Comparison of ENCODE assay signal across 9 cellular contexts in genomic region chr6:1686117-1687098, GRCh38.
A peak's percentile ranks its signal among the peaks of the same experiment; 100 is the strongest.
DNase-seq lines count a peak whose midpoint lies in the region; ATAC-seq and TF ChIP-seq lines count a peak whose summit lies in the region.
"Had no signal": no experiment of that assay in that cellular context is flagged by ENCODE, and none has a peak within 500 bp of the region (broad histone marks: within the 10 kb centered on the region; RNA-seq: fewer than 3 reads in every experiment).

No MANE protein-coding gene starts in this region.

- WGBS in psoas muscle, 3 donors, result 30 to 35% (median 31%) methylated on average over 9 of the region's 9 CpGs

- H3K27ac Mint-ChIP-seq in GM23338, result peak overlapping the region; percentile 48; the same call in 1 of the 2 replicates

- no peaks in the 10 kb centered on the region for H3K27me3 Mint-ChIP-seq in GM23338 (ENCODE audit: insufficient read depth, low read depth, poor library complexity)

- H3K27ac ChIP-seq in GM23338 (ENCODE audit: low read depth), result no peak overlapping the region
- peak overlapping the region; percentile 76 for H3K27ac ChIP-seq in epithelial cell of prostate
- H3K27ac ChIP-seq in psoas muscle, result peak overlapping the region; percentile 47

- no peaks in the 10 kb centered on the region for H3K9me2 ChIP-seq in GM23338 (ENCODE audit: insufficient read depth)

- H3K4me2 ChIP-seq in GM23338, result no peak overlapping the region

- H3K9me3 ChIP-seq in psoas muscle, result no peaks in the 10 kb centered on the region

- TF ChIP-seq CTCF in GM23338 (conservative IDR thresholded peaks at IDR 0.05; ENCODE audit: low read depth in 2 of 2) (peak in 1 of 2 experiments; percentile 41; a peak in 3 of 4 replicates), psoas muscle (IDR thresholded peaks at IDR 0.05) (peak; percentile 24)

- ATAC-seq in GM23338, result peak; percentile 43
- peak; percentile 66 to 90 (median 79) for ATAC-seq in psoas muscle
- no peak for ATAC-seq in HG02973 (IDR thresholded peaks at IDR 0.05; ENCODE audit: unreplicated experiment)
- no peak for ATAC-seq in HG03135 (IDR thresholded peaks at IDR 0.05; ENCODE audit: unreplicated experiment)
- no peak for ATAC-seq in GM18517 (IDR thresholded peaks at IDR 0.05; ENCODE audit: unreplicated experiment)

- H3K79me2 ChIP-seq in GM23338 (replicated peaks; ENCODE audit: insufficient read depth), result no peaks in the 10 kb centered on the region

- H3F3A ChIP-seq in GM23338 (replicated peaks; ENCODE audit: low read depth), result no peaks in the 10 kb centered on the region

- H3K9me3 Mint-ChIP-seq in GM23338, result no peaks in the 10 kb centered on the region

- H3K36me3 ChIP-seq in GM23338 (ENCODE audit: insufficient read depth), result no peaks in the 10 kb centered on the region
- H3K36me3 ChIP-seq in psoas muscle (ENCODE audit: insufficient read depth in 1 of 2, low read depth in 1 of 2), result no peaks in the 10 kb centered on the region

- no peak overlapping the region for H3K4me3 ChIP-seq in GM23338
- H3K4me3 ChIP-seq in psoas muscle, result no peak overlapping the region

- H3K27me3 ChIP-seq in GM23338 (ENCODE audit: insufficient read depth), result no peaks in the 10 kb centered on the region
- no peaks in the 10 kb centered on the region for H3K27me3 ChIP-seq in psoas muscle (ENCODE audit: insufficient read depth in 3 of 3, low read length in 2 of 3)

- DNase-seq in GM23338 (ENCODE audit: low spot score) (peak; percentile 32), NCI-H748 (lab: John Stamatoyannopoulos, UW; ENCODE audit: unreplicated experiment) (peak; percentile 91), epithelial cell of prostate (ENCODE audit: low read depth, low spot score) (peak; percentile 95), psoas muscle (peak in 1 of 2 donors; percentile 23), foreskin melanocyte (no peak)
- DNase-seq: activated CD4-positive, alpha-beta T cell treated with anti-CD3 and anti-CD28 coated beads for 1 hour had no signal

- H3K4me1 Mint-ChIP-seq in GM23338, result peaks cover 15% of the 10 kb centered on the region; the same call in 2 of the 3 replicates

- H3K4me3 Mint-ChIP-seq in GM23338, result no peak overlapping the region

- intact Hi-C loops in psoas muscle (cut with DNase I), result loop anchor here in 1 of 2 donors (5.0 to 10.0 kb wide), 2 partner anchors 64 to 948 kb away; no protein-coding TSS in a partner anchor

- H2AFZ ChIP-seq in GM23338, result no peak overlapping the region

- no peaks in the 10 kb centered on the region for H4K20me1 ChIP-seq in GM23338 (replicated peaks; ENCODE audit: insufficient read depth)

- H3K36me3 Mint-ChIP-seq in GM23338 (ENCODE audit: low read depth), result no peaks in the 10 kb centered on the region

- peaks cover 13% of the 10 kb centered on the region; the same call in 1 of the 2 replicates for H3K4me1 ChIP-seq in GM23338 (ENCODE audit: insufficient read depth)
- peaks cover 9% of the 10 kb centered on the region for H3K4me1 ChIP-seq in psoas muscle

TF ChIP-seq in GM23338, 12 proteins besides CTCF, POLR2A, EP300 and RAD21 (continues in another document):
- TF ChIP-seq EZH2phosphoT487 (IDR thresholded peaks at IDR 0.05; ENCODE audit: unreplicated experiment) (no peak), ZNF331 (CRISPR knock-in tag; IDR thresholded peaks at IDR 0.05; ENCODE audit: low read depth) (no peak), ETS1 (IDR thresholded peaks at IDR 0.05) (no peak), EZH2 (IDR thresholded peaks at IDR 0.05; ENCODE audit: low read depth, unreplicated experiment) (no peak), NANOG (IDR thresholded peaks at IDR 0.05; ENCODE audit: borderline replicate concordance) (no peak), ZNF114 (CRISPR knock-in tag; IDR thresholded peaks at IDR 0.05) (no peak), STAT1 (IDR thresholded peaks at IDR 0.05; ENCODE audit: unreplicated experiment) (no peak), REST (IDR thresholded peaks at IDR 0.05; ENCODE audit: unreplicated experiment) (no peak), JUNB (IDR thresholded peaks at IDR 0.05; ENCODE audit: unreplicated experiment) (no peak)

Comparison
In these comparisons a context has a peak if more than half of its experiments do, and no peak if none do; other contexts are left out.
1. ATAC-seq: peak in GM23338 (single experiment) and psoas muscle (4 of 4); none in HG02973 (single experiment), HG03135 (single experiment) and GM18517 (single experiment).